ENCODE assay signal across 22 cellular contexts in the genomic region with DNA sequence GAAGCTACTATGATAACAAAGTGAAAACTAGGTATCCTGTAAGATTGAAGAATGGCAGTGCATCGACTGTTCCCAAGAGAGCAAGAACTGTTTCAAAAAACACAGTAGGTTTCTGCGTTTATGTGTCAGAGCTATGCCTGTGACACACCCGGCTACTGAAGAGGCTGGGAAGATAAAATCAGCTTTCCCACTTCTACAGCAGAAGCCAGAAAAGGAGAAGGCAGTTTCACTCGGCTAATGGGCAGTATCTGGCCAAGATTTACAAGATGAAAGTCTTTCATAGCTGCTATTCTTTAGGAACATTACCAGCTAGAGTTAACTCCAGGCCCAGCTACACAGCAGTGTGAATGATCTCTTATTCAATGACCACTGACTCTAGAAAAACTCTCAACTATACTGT.
"Had no signal": no experiment of that assay in that cellular context is flagged by ENCODE, and none has a peak within 500 bp of the region (broad histone marks: within the 10 kb centered on the region; RNA-seq: fewer than 3 reads in every experiment).

No MANE protein-coding gene starts in this region.

- H3K27me3 Mint-ChIP-seq: effector memory CD8-positive, alpha-beta T cell; naive B cell had no signal

- H3K4me3 ChIP-seq: coronary artery, dorsolateral prefrontal cortex, esophagus squamous epithelium, gastrocnemius medialis, heart right ventricle, left lung, lower lobe of right lung, mucosa of descending colon had no signal

- ATAC-seq: effector memory CD8-positive, alpha-beta T cell; esophagus mucosa; gastrocnemius medialis; heart right ventricle; left cardiac atrium; left lung; left ventricle myocardium superior; lower lobe of right lung; mucosa of descending colon had no signal

- DNase-seq: dermis blood vessel endothelial cell; dorsolateral prefrontal cortex; effector CD8-positive, alpha-beta T cell; effector memory CD8-positive, alpha-beta T cell; endodermal cell; erythroblast; esophagus squamous epithelium; foreskin fibroblast; foreskin melanocyte; gastrocnemius medialis; glutamatergic neuron; heart right ventricle; left cardiac atrium; left lung; left ventricle myocardium superior; lower lobe of right lung; mesenchymal stem cell; mucosa of descending colon; naive B cell had no signal

- H3K4me1 Mint-ChIP-seq: naive B cell had no signal

- H3K27me3 ChIP-seq: dorsolateral prefrontal cortex, esophagus squamous epithelium, gastrocnemius medialis, heart right ventricle, left lung had no signal

- H3K4me1 ChIP-seq: esophagus squamous epithelium, gastrocnemius medialis, heart right ventricle, left lung, lower lobe of right lung had no signal

- H3K27ac ChIP-seq: coronary artery, epithelial cell of prostate, esophagus squamous epithelium, gastrocnemius medialis, heart right ventricle, left lung, lower lobe of right lung had no signal

- H3K4me3 Mint-ChIP-seq: effector memory CD8-positive, alpha-beta T cell; endodermal cell; naive B cell had no signal

- H3K36me3 Mint-ChIP-seq: naive B cell had no signal

- H3K27ac Mint-ChIP-seq: effector memory CD8-positive, alpha-beta T cell; naive B cell had no signal

- H3K9me3 Mint-ChIP-seq: endodermal cell had no signal

- H3K9me3 ChIP-seq: esophagus squamous epithelium, gastrocnemius medialis, heart right ventricle, left lung, lower lobe of right lung, mucosa of descending colon had no signal

- H3K36me3 ChIP-seq: esophagus squamous epithelium, gastrocnemius medialis, heart right ventricle, left lung, lower lobe of right lung had no signal
